1 cellular context compared by ENCODE assay signal in genomic region chr16:426906-427249, GRCh38.
TF ChIP-seq lines count a peak whose summit lies in the region.

No MANE protein-coding gene starts in this region.

TF ChIP-seq in liver, 16 proteins besides CTCF, POLR2A, EP300 and RAD21 (continued from another document):
- no peak for TF ChIP-seq ZBTB33 (IDR thresholded peaks at IDR 0.05)
TF ChIP-seq in liver: peak in this region for 0.
